ENCODE assay signal across 29 cellular contexts in the genomic region with DNA sequence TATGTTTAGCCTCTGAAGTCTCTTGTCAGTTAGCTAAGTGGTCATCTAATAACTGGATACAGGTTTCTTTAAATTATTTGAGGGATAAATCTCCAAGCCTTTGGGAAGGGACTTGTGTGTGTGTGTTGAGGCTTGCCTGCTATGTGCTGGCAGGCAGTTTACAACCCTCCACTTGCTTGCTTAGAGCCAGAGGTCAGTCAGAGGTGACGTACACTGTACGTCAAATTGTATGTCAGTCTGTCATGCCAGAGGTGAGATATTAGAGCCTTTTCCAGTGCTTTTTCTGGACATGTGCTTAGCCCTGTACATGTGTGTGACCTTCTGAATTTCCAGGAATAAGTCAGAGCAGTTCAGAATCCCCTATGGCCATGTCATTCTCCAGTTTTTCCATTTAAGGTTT.
"Had no signal": no experiment of that assay in that cellular context is flagged by ENCODE, and none has a peak within 500 bp of the region (broad histone marks: within the 10 kb centered on the region; RNA-seq: fewer than 3 reads in every experiment).

No MANE protein-coding gene starts in this region.

- DNase-seq: dermis blood vessel endothelial cell; dorsolateral prefrontal cortex; effector CD4-positive, alpha-beta T cell; effector memory CD4-positive, alpha-beta T cell; erythroblast; esophagus squamous epithelium; foreskin fibroblast; foreskin melanocyte; gastrocnemius medialis; heart left ventricle; hypothalamus; immature natural killer cell; islet precursor cell; kidney; kidney glomerular epithelial cell; left colon; left ventricle myocardium inferior; lower lobe of right lung; mesenchymal stem cell; mucosa of descending colon; naive B cell had no signal

- ATAC-seq: esophagus mucosa, gastrocnemius medialis, left colon, left lobe of liver, lower lobe of right lung, mucosa of descending colon had no signal

- H3K4me3 ChIP-seq: coronary artery, dorsolateral prefrontal cortex, esophagus squamous epithelium, gastrocnemius medialis, heart left ventricle, hepatocyte, left ventricle myocardium inferior, lower lobe of right lung, mucosa of descending colon had no signal

- H3K27ac Mint-ChIP-seq: immature natural killer cell, mesothelial cell of epicardium, naive B cell had no signal

- H3K36me3 ChIP-seq: esophagus squamous epithelium, gastrocnemius medialis, heart left ventricle, left ventricle myocardium inferior, lower lobe of right lung had no signal

- H3K4me3 Mint-ChIP-seq: mesothelial cell of epicardium, naive B cell had no signal

- H3K27me3 ChIP-seq: dorsolateral prefrontal cortex, gastrocnemius medialis, heart left ventricle, hepatocyte had no signal

- H3K4me1 ChIP-seq: esophagus squamous epithelium, gastrocnemius medialis, heart left ventricle, left ventricle myocardium inferior, lower lobe of right lung had no signal

- FAIRE-seq: colon, endometrium, kidney had no signal

- H3K27ac ChIP-seq: coronary artery, dorsolateral prefrontal cortex, epithelial cell of prostate, esophagus squamous epithelium, gastrocnemius medialis, heart left ventricle, hepatocyte, left ventricle myocardium inferior, lower lobe of right lung had no signal

- H3K4me1 Mint-ChIP-seq: immature natural killer cell, mesothelial cell of epicardium had no signal
